Comparison of ENCODE assay signal across 8 cellular contexts in genomic region chr13:19863323-19864017, GRCh38. TPM values are rescaled to one million over a fixed set of nuclear protein-coding genes. Genes with fewer than 3 reads are reported as not detected.
DNase-seq lines count a peak whose midpoint lies in the region; ATAC-seq, FAIRE-seq and TF ChIP-seq lines count a peak whose summit lies in the region.

Gene ZMYM5 (minus strand): TSS chr13:19863649. CDS start chr13:19852180, 11,469 bp downstream.

- peaks cover 4% of the 10 kb centered on the region for H3K9me3 Mint-ChIP-seq in nephron progenitor cell
- H3K9me3 Mint-ChIP-seq in stimulated activated naive CD8-positive, alpha-beta T cell treated with anti-CD3 and anti-CD28 coated beads, Interleukin-15, amount 100 ng/mL, for 72 hours, result no peaks in the 10 kb centered on the region

- peaks cover 17% of the 10 kb centered on the region for H3K36me3 Mint-ChIP-seq in nephron progenitor cell (ENCODE audit: low read depth)

- H3K4me3 Mint-ChIP-seq in nephron progenitor cell, result peak within 1 kb of the TSS; percentile 97
- peak within 1 kb of the TSS; percentile 96 to 98 for H3K4me3 Mint-ChIP-seq in stimulated activated naive CD8-positive, alpha-beta T cell treated with anti-CD3 and anti-CD28 coated beads, Interleukin-15, amount 100 ng/mL, for 72 hours

- H3K4me3 ChIP-seq in fibroblast of the aortic adventitia (ENCODE audit: low read depth, low read length), result peak within 1 kb of the TSS; percentile 87

- peaks cover 2% of the 10 kb centered on the region for H3K27me3 Mint-ChIP-seq in nephron progenitor cell (ENCODE audit: low read depth, poor library complexity)
- no peaks in the 10 kb centered on the region for H3K27me3 Mint-ChIP-seq in stimulated activated naive CD8-positive, alpha-beta T cell treated with anti-CD3 and anti-CD28 coated beads, Interleukin-15, amount 100 ng/mL, for 72 hours

- peak; percentile 60 for FAIRE-seq in H54 (lab: Jason Lieb, UNC)

- peaks cover 34% of the 10 kb centered on the region for H3K4me1 Mint-ChIP-seq in nephron progenitor cell
- peaks cover 36% of the 10 kb centered on the region for H3K4me1 Mint-ChIP-seq in stimulated activated naive CD8-positive, alpha-beta T cell treated with anti-CD3 and anti-CD28 coated beads, Interleukin-15, amount 100 ng/mL, for 72 hours

- TF ChIP-seq CTCF in fibroblast of the aortic adventitia (IDR thresholded peaks at IDR 0.05; ENCODE audit: insufficient read depth, low read length) (no peak), nephron progenitor cell (IDR thresholded peaks at IDR 0.05) (no peak)

- TF ChIP-seq POLR2A in H54 (IDR thresholded peaks at IDR 0.05; ENCODE audit: low read depth, low read length), result peak; percentile 80

- DNase-seq in EL, result peak; percentile 99
- peak; percentile 82 for DNase-seq in H54 (ENCODE audit: insufficient read length, low spot score)
- peak; percentile 97 for DNase-seq in M059J (ENCODE audit: low read depth)
- DNase-seq in SHP77 (lab: John Stamatoyannopoulos, UW), result peak; percentile 95 to 96
- peak; percentile 98 for DNase-seq in activated effector memory CD4-positive, alpha-beta T cell treated with anti-CD3 and anti-CD28 coated beads, Interleukin-2, amount 50 U/mL, for 16 hours
- DNase-seq in fibroblast of the aortic adventitia (ENCODE audit: low read depth), result peak; percentile 99
- DNase-seq in nephron progenitor cell, result peak; percentile 97
- DNase-seq in stimulated activated naive CD8-positive, alpha-beta T cell treated with anti-CD3 and anti-CD28 coated beads, Interleukin-15, amount 100 ng/mL, for 72 hours, result peak; percentile 98 to 99

- ATAC-seq in stimulated activated naive CD8-positive, alpha-beta T cell treated with anti-CD3 and anti-CD28 coated beads, Interleukin-15, amount 100 ng/mL, for 72 hours, result peak; percentile 90

- H3K27ac Mint-ChIP-seq in nephron progenitor cell, result peak within 1 kb of the TSS; percentile 99
- H3K27ac Mint-ChIP-seq in stimulated activated naive CD8-positive, alpha-beta T cell treated with anti-CD3 and anti-CD28 coated beads, Interleukin-15, amount 100 ng/mL, for 72 hours, result peak within 1 kb of the TSS; percentile 99

RNA-seq across cellular contexts. Expression of gene ZMYM5, which starts in this region (rescaled TPM):
- 10.2 and 13.4 TPM in 2 replicates for total RNA-seq in M059J (2014; rRNA removed; shearing (Covaris generic))
- total RNA-seq in fibroblast of the aortic adventitia (ENCODE audit: low replicate concordance), result 7.4 and 21.0 TPM in 2 replicates

Comparison
In these comparisons a context has a peak if more than half of its experiments do, and no peak if none do; other contexts are left out.
1. Peak in every context shown above with its lines: DNase-seq, ATAC-seq and H3K4me3 ChIP-seq.